In the genomic region with DNA sequence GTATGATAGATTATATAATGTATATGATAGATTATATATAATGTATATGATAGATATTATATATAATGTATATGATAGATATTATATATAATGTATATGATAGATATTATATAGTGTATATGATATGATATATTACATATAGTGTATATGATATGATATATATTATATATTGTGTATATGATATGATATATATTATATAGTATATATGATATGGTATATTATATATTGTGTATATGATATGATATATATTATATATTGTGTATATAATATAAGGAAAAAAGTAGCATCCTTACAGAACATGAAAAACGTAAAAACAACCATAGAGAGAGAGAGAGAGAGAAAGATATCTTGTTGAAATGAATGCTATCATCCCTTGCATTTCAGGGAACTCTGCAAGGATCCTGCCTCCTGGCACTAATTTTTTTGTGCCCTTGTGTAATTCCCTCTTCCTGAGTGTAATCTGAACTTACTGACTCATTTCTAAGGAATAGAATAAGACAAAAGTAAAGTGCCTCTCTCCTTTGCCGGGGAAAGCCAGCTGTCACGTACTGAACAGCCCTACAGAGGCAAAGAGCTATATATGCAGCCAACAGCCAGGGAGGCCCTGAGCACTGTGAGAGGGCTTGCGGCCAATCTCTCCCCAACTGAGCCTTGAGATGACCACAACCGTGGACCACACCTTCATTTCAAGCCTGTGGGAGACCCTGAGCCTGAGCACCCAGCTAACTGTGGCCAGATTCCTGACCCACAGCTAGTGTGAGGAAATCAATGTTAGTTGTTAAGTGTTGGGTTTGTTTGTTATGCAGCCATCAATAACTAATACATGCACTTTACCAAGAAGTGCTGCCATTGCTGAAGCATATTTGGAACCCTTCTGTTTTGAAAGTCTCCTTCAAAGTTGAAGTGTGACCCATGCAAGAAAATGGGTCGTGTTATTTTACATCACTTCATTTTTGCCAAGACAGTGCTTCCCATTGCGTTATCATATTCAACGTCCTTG, we compare ENCODE assay signal across 14 cellular contexts.
DNase-seq lines count a peak whose midpoint lies in the region; ATAC-seq, FAIRE-seq and TF ChIP-seq lines count a peak whose summit lies in the region.
"Had no signal": no experiment of that assay in that cellular context is flagged by ENCODE, and none has a peak within 500 bp of the region (broad histone marks: within the 10 kb centered on the region; RNA-seq: fewer than 3 reads in every experiment).

No MANE protein-coding gene starts in this region.

- H3K36me3 ChIP-seq in brain microvascular endothelial cell (replicated peaks) (no peaks in the 10 kb centered on the region), pancreas (no peaks in the 10 kb centered on the region), HAP-1 (replicated peaks) (no peaks in the 10 kb centered on the region)
- H3K36me3 ChIP-seq: neutrophil had no signal

- FAIRE-seq in pancreas (lab: Jason Lieb, UNC) = peak; percentile 99

- no peak overlapping the region for H3K4me3 ChIP-seq in brain microvascular endothelial cell (ENCODE audit: low read depth, low read length)
- no peak overlapping the region for H3K4me3 ChIP-seq in pancreas
- no peak overlapping the region for H3K4me3 ChIP-seq in HAP-1

- TF ChIP-seq CTCF in brain microvascular endothelial cell (IDR thresholded peaks at IDR 0.05; ENCODE audit: low read depth, low read length, missing control alignments) (no peak), pancreas (IDR thresholded peaks at IDR 0.05) (no peak)

- no peaks in the 10 kb centered on the region for H3K9me3 ChIP-seq in pancreas
- H3K9me3 ChIP-seq in HAP-1 = no peaks in the 10 kb centered on the region
- H3K9me3 ChIP-seq: neutrophil had no signal

- no peaks in the 10 kb centered on the region for H3K27me3 ChIP-seq in brain microvascular endothelial cell (replicated peaks)
- H3K27me3 ChIP-seq in pancreas = no peaks in the 10 kb centered on the region
- H3K27me3 ChIP-seq in HAP-1 (ENCODE audit: low read depth) = no peaks in the 10 kb centered on the region
- H3K27me3 ChIP-seq: neutrophil had no signal

- no peak overlapping the region for H3K27ac Mint-ChIP-seq in activated T-helper 1 cell treated with anti-CD3 and anti-CD28 coated beads, Interleukin-12 subunit alpha, Interleukin-12 subunit beta, Interleukin-2, Interleukin-4 antibody, amounts not matched to agents 30 ng/mL and 10 ng/mL and 1 ng/mL, durations not matched to agents 14 hours and 24 hours and 36 hours
- H3K27ac Mint-ChIP-seq: T-cell had no signal

- ATAC-seq in pancreas = no peak
- ATAC-seq in GM18502 (IDR thresholded peaks at IDR 0.05; ENCODE audit: poor library complexity, unreplicated experiment) = no peak
- ATAC-seq in GM19467 (IDR thresholded peaks at IDR 0.05; ENCODE audit: unreplicated experiment) = no peak
- ATAC-seq: T-cell had no signal

- DNase-seq in DMS 273 treated with DMSO at 0.1 percent for 48 hours (lab: John Stamatoyannopoulos, UW) (peak; percentile 46), M059J (ENCODE audit: low read depth) (peak; percentile 85), brain microvascular endothelial cell (peak; percentile 17), pancreas (no peak), HAP-1 (ENCODE audit: low spot score in 2 of 2) (no peak)
- DNase-seq in activated T-helper 1 cell treated with anti-CD3 and anti-CD28 coated beads, Interleukin-12 subunit alpha, Interleukin-12 subunit beta, Interleukin-2, Interleukin-4 antibody, amounts not matched to agents 30 ng/mL and 10 ng/mL and 1 ng/mL, durations not matched to agents 14 hours and 24 hours and 36 hours (ENCODE audit: low spot score) = no peak
- DNase-seq: Calu3; NCI-H82; stimulated activated CD4-positive, alpha-beta T cell treated with anti-CD3 and anti-CD28 coated beads, Interleukin-2, amount 100 ng/mL, for 24 hours; stimulated activated naive CD4-positive, alpha-beta T cell treated with Interleukin-2 at 50 U/mL for 16 hours; T-cell had no signal

- H3K27ac ChIP-seq in brain microvascular endothelial cell (no peak overlapping the region), pancreas (no peak overlapping the region)
- H3K27ac ChIP-seq: neutrophil had no signal

- H3K4me3 Mint-ChIP-seq in activated T-helper 1 cell treated with anti-CD3 and anti-CD28 coated beads, Interleukin-12 subunit alpha, Interleukin-12 subunit beta, Interleukin-2, Interleukin-4 antibody, amounts not matched to agents 30 ng/mL and 10 ng/mL and 1 ng/mL, durations not matched to agents 14 hours and 24 hours and 36 hours = no peak overlapping the region
- H3K4me3 Mint-ChIP-seq: T-cell had no signal

- in situ Hi-C loops in brain microvascular endothelial cell (cut with HindIII; ENCODE audit: low pct_ligation_motif_present, low sequenced_read_pairs) (no loop called here), HAP-1 (cut with MboI; ENCODE audit: low sequenced_read_pairs) (no loop called here)

- 52 to 66% methylated on average over 8 of the region's 8 CpGs for whole genome bisulfite sequencing in pancreas, 2 donors

- peaks cover 3% of the 10 kb centered on the region for H3K36me3 Mint-ChIP-seq in activated T-helper 1 cell treated with anti-CD3 and anti-CD28 coated beads, Interleukin-12 subunit alpha, Interleukin-12 subunit beta, Interleukin-2, Interleukin-4 antibody, amounts not matched to agents 30 ng/mL and 10 ng/mL and 1 ng/mL, durations not matched to agents 14 hours and 24 hours and 36 hours (ENCODE audit: low read depth)
- H3K36me3 Mint-ChIP-seq: T-cell had no signal

- no peaks in the 10 kb centered on the region for H3K9me3 Mint-ChIP-seq in activated T-helper 1 cell treated with anti-CD3 and anti-CD28 coated beads, Interleukin-12 subunit alpha, Interleukin-12 subunit beta, Interleukin-2, Interleukin-4 antibody, amounts not matched to agents 30 ng/mL and 10 ng/mL and 1 ng/mL, durations not matched to agents 14 hours and 24 hours and 36 hours
- H3K9me3 Mint-ChIP-seq: T-cell had no signal

- intact Hi-C loops in pancreas (cut with DNase I) = no loop called here
- intact Hi-C loops in activated T-helper 1 cell treated with anti-CD3 and anti-CD28 coated beads, Interleukin-12 subunit alpha, Interleukin-12 subunit beta, Interleukin-2, Interleukin-4 antibody, amounts not matched to agents 30 ng/mL and 10 ng/mL and 1 ng/mL, durations not matched to agents 14 hours and 24 hours and 36 hours (cut with micrococcal nuclease) = loop anchor here (5.0 kb wide), 1 partner anchor 103 kb away; no protein-coding TSS in a partner anchor

- H3K4me1 Mint-ChIP-seq in activated T-helper 1 cell treated with anti-CD3 and anti-CD28 coated beads, Interleukin-12 subunit alpha, Interleukin-12 subunit beta, Interleukin-2, Interleukin-4 antibody, amounts not matched to agents 30 ng/mL and 10 ng/mL and 1 ng/mL, durations not matched to agents 14 hours and 24 hours and 36 hours (ENCODE audit: low read depth) = peaks cover 19% of the 10 kb centered on the region

- H3K4me1 ChIP-seq in pancreas (peaks cover 1 to 4% (median 1%) of the 10 kb centered on the region in 3 donors), HAP-1 (peaks cover 3% of the 10 kb centered on the region)

- H3K27me3 Mint-ChIP-seq in activated T-helper 1 cell treated with anti-CD3 and anti-CD28 coated beads, Interleukin-12 subunit alpha, Interleukin-12 subunit beta, Interleukin-2, Interleukin-4 antibody, amounts not matched to agents 30 ng/mL and 10 ng/mL and 1 ng/mL, durations not matched to agents 14 hours and 24 hours and 36 hours (ENCODE audit: insufficient read depth) = no peaks in the 10 kb centered on the region
- H3K27me3 Mint-ChIP-seq: T-cell had no signal

Comparison
In these comparisons a context has a peak if more than half of its experiments do, and no peak if none do; other contexts are left out.
1. DNase-seq: peak in DMS 273 treated with DMSO at 0.1 percent for 48 hours (single experiment), M059J (single experiment) and brain microvascular endothelial cell (single experiment); none in pancreas (0 of 6), HAP-1 (0 of 2) and activated T-helper 1 cell treated with anti-CD3 and anti-CD28 coated beads, Interleukin-12 subunit alpha, Interleukin-12 subunit beta, Interleukin-2, Interleukin-4 antibody, amounts not matched to agents 30 ng/mL and 10 ng/mL and 1 ng/mL, durations not matched to agents 14 hours and 24 hours and 36 hours (single experiment).